ENCODE assay signal across 32 cellular contexts in genomic region chr16:25896412-25896811, GRCh38.
"Had no signal": no experiment of that assay in that cellular context is flagged by ENCODE, and none has a peak within 500 bp of the region (broad histone marks: within the 10 kb centered on the region; RNA-seq: fewer than 3 reads in every experiment).

No MANE protein-coding gene starts in this region.

- H3K4me3 ChIP-seq: adrenal gland, cardiac muscle cell, colonic mucosa, left ventricle myocardium inferior, lung, mucosa of descending colon, ovary, psoas muscle, stomach, thyroid gland, upper lobe of left lung, vagina had no signal

- H3K36me3 ChIP-seq: adrenal gland, cardiac muscle cell, colonic mucosa, left ventricle myocardium inferior, neutrophil, ovary, stomach, thyroid gland, upper lobe of left lung, vagina had no signal

- H3K27ac ChIP-seq: adrenal gland, cardiac muscle cell, colonic mucosa, left ventricle myocardium inferior, neutrophil, ovary, psoas muscle, stomach, thyroid gland, upper lobe of left lung, vagina had no signal

- FAIRE-seq: endometrium, frontal cortex, islet of Langerhans had no signal

- H3K4me1 ChIP-seq: adrenal gland, colonic mucosa, left ventricle myocardium inferior, psoas muscle, thyroid gland, upper lobe of left lung, vagina had no signal

- H3K27me3 ChIP-seq: adrenal gland, cardiac muscle cell, colonic mucosa, neutrophil, ovary, stomach, thyroid gland, upper lobe of left lung, vagina had no signal

- DNase-seq: activated CD4-positive, alpha-beta memory T cell treated with anti-CD3 and anti-CD28 coated beads for 36 hours; activated CD4-positive, alpha-beta T cell treated with anti-CD3 and anti-CD28 coated beads, Interleukin-2, amount 10 ng/mL, durations not matched to agents 24 days and 14 days; activated CD4-positive, CD25-positive, alpha-beta regulatory T cell treated with anti-CD3 and anti-CD28 coated beads, Interleukin-2, amount 50 U/mL, for 72 hours; activated CD8-positive, alpha-beta memory T cell treated with anti-CD3 and anti-CD28 coated beads, Interleukin-2, amount 50 U/mL, for 4 hours; activated effector memory CD4-positive, alpha-beta T cell treated with anti-CD3 and anti-CD28 coated beads, Interleukin-2, amount 50 U/mL, for 16 hours; activated naive CD4-positive, alpha-beta T cell treated with anti-CD3 and anti-CD28 coated beads for 36 hours; activated naive CD8-positive, alpha-beta T cell treated with anti-CD3 and anti-CD28 coated beads for 36 hours; activated T-cell treated with anti-CD3 and anti-CD28 coated beads, Interleukin-2, amount 50 U/mL, for 1 hour; adrenal gland; aorta; cerebellar nuclear complex; colonic mucosa; effector CD8-positive, alpha-beta T cell; left ventricle myocardium inferior; mesendoderm; mucosa of descending colon; ovary; psoas muscle; stimulated activated CD4-positive, alpha-beta T cell treated with anti-CD3 and anti-CD28 coated beads, Interleukin-15, amount 100 ng/mL, for 24 hours; stimulated activated CD4-positive, alpha-beta T cell treated with anti-CD3 and anti-CD28 coated beads, Interleukin-2, amount 100 ng/mL, for 24 hours; stimulated activated naive B cell treated with anti-CD40 and anti-IgM and Interleukin-4, amounts not matched to agents 10 μg/mL and 1 μg/mL and 100 μg/mL, for 72 hours; stomach; thyroid gland; upper lobe of left lung had no signal

- H3K9me3 ChIP-seq: adrenal gland, colonic mucosa, left ventricle myocardium inferior, mucosa of descending colon, neutrophil, ovary, psoas muscle, stomach, thyroid gland, upper lobe of left lung, vagina had no signal

- ATAC-seq: mucosa of descending colon; natural killer cell treated with Interleukin-12 subunit alpha and Interleukin-12 subunit beta and Interleukin-15 and Interleukin-18, amount 100 ng/mL, for 72 hours; psoas muscle; stimulated activated naive B cell treated with anti-CD40 and anti-IgM and Interleukin-4, amounts not matched to agents 10 μg/mL and 1 μg/mL and 100 μg/mL, for 72 hours had no signal
